Comparison of ENCODE assay signal across 13 cellular contexts in genomic region chr16:23847251-23847650, GRCh38. TPM values are rescaled to one million over a fixed set of nuclear protein-coding genes. Genes with fewer than 3 reads are reported as not detected.
DNase-seq lines count a peak whose midpoint lies in the region; ATAC-seq and TF ChIP-seq lines count a peak whose summit lies in the region.
"Had no signal": no experiment of that assay in that cellular context is flagged by ENCODE, and none has a peak within 500 bp of the region (broad histone marks: within the 10 kb centered on the region; RNA-seq: fewer than 3 reads in every experiment).

No MANE protein-coding gene starts in this region.

- ATAC-seq in natural killer cell: no peak
- ATAC-seq in GM19397 (IDR thresholded peaks at IDR 0.05; ENCODE audit: unreplicated experiment): no peak
- ATAC-seq in HG03196 (IDR thresholded peaks at IDR 0.05; ENCODE audit: unreplicated experiment): no peak

- no peak for DNase-seq in activated T-cell treated with anti-CD3 and anti-CD28 coated beads, Interleukin-2, amount 50 U/mL, for 24 hours
- DNase-seq in activated T-cell treated with anti-CD3 and anti-CD28 coated beads for 4 hours (no peak), natural killer cell (no peak), HEK293T (ENCODE audit: extremely low spot score) (no peak)
- no peak for DNase-seq in activated naive CD8-positive, alpha-beta T cell treated with anti-CD3 and anti-CD28 coated beads for 36 hours
- DNase-seq: Kasumi-1, NCI-H2029, NCI-H2171 treated with DMSO at 0.1 percent for 48 hours, NCI-H774 had no signal

- intact Hi-C loops in natural killer cell (cut with micrococcal nuclease): no loop called here

- no peak for TF ChIP-seq CTCF in Loucy (conservative IDR thresholded peaks at IDR 0.05; ENCODE audit: low read length)
- no peak for TF ChIP-seq CTCF in natural killer cell (IDR thresholded peaks at IDR 0.05)

- no peak overlapping the region for H3K4me3 ChIP-seq in Loucy (ENCODE audit: low read length, poor library complexity, severe bottlenecking)

- peaks cover 5% of the 10 kb centered on the region; the same call in 1 of the 2 replicates for H3K9me3 ChIP-seq in Loucy (ENCODE audit: insufficient read depth, low read depth, low read length)

- peak overlapping the region; percentile 52 for H3K4me2 ChIP-seq in Loucy (ENCODE audit: low read depth, low read length, poor library complexity, severe bottlenecking)

- no peaks in the 10 kb centered on the region for H3K27me3 ChIP-seq in Loucy (ENCODE audit: insufficient read depth, low read length, poor library complexity, severe bottlenecking)

- H3K4me1 ChIP-seq in Loucy (ENCODE audit: insufficient read depth, low read length, poor library complexity, severe bottlenecking): peaks cover 47% of the 10 kb centered on the region

- no peaks in the 10 kb centered on the region for H3K9me2 ChIP-seq in Loucy (replicated peaks; ENCODE audit: low read depth, low read length)

- H3K27ac Mint-ChIP-seq in activated T-cell treated with anti-CD3 and anti-CD28 coated beads, Interleukin-2, amount 50 U/mL, for 24 hours: peak overlapping the region; percentile 57
- H3K27ac Mint-ChIP-seq in activated naive CD8-positive, alpha-beta T cell treated with anti-CD3 and anti-CD28 coated beads for 36 hours: peak overlapping the region; percentile 57
- peak overlapping the region; percentile 81 for H3K27ac Mint-ChIP-seq in natural killer cell

- H3K36me3 Mint-ChIP-seq in activated T-cell treated with anti-CD3 and anti-CD28 coated beads, Interleukin-2, amount 50 U/mL, for 24 hours (ENCODE audit: low read depth): peaks cover 82% of the 10 kb centered on the region
- peaks cover 70% of the 10 kb centered on the region for H3K36me3 Mint-ChIP-seq in activated naive CD8-positive, alpha-beta T cell treated with anti-CD3 and anti-CD28 coated beads for 36 hours
- H3K36me3 Mint-ChIP-seq in natural killer cell: no peaks in the 10 kb centered on the region

- 0 out of 2 replicates have a peak, but pooled peaks cover 4% of the 10 kb centered on the region for H3F3A ChIP-seq in Loucy (ENCODE audit: low read depth)

- POLR2A ChIA-PET in HEK293T (lab: Yijun Ruan, JAX): interaction anchor here (1.0 kb wide), 1 partner anchor 24 kb away, joined by 3 read pairs; no protein-coding TSS in a partner anchor

- CTCF ChIA-PET in HEK293T (lab: Yijun Ruan, JAX): no interaction called here

- no peaks in the 10 kb centered on the region for H3K27me3 Mint-ChIP-seq in activated T-cell treated with anti-CD3 and anti-CD28 coated beads, Interleukin-2, amount 50 U/mL, for 24 hours
- H3K27me3 Mint-ChIP-seq in activated naive CD8-positive, alpha-beta T cell treated with anti-CD3 and anti-CD28 coated beads for 36 hours: no peaks in the 10 kb centered on the region
- no peaks in the 10 kb centered on the region for H3K27me3 Mint-ChIP-seq in natural killer cell (ENCODE audit: low read depth in 2 of 2)

- no peak overlapping the region for H3K4me3 Mint-ChIP-seq in activated T-cell treated with anti-CD3 and anti-CD28 coated beads, Interleukin-2, amount 50 U/mL, for 24 hours
- H3K4me3 Mint-ChIP-seq in activated naive CD8-positive, alpha-beta T cell treated with anti-CD3 and anti-CD28 coated beads for 36 hours: no peak overlapping the region
- peak overlapping the region; percentile 92 for H3K4me3 Mint-ChIP-seq in natural killer cell

- peaks cover 70% of the 10 kb centered on the region for H3K79me2 ChIP-seq in Loucy (ENCODE audit: insufficient read depth, low read length)

- H3K4me1 Mint-ChIP-seq in activated T-cell treated with anti-CD3 and anti-CD28 coated beads, Interleukin-2, amount 50 U/mL, for 24 hours (ENCODE audit: low read depth): peaks cover 89% of the 10 kb centered on the region
- peaks cover 82% of the 10 kb centered on the region for H3K4me1 Mint-ChIP-seq in activated naive CD8-positive, alpha-beta T cell treated with anti-CD3 and anti-CD28 coated beads for 36 hours
- peaks cover 70 to 83% of the 10 kb centered on the region in 2 donors for H3K4me1 Mint-ChIP-seq in natural killer cell

- no peak overlapping the region for H2AFZ ChIP-seq in Loucy (ENCODE audit: low read length)

- peaks cover 10% of the 10 kb centered on the region for H4K20me1 ChIP-seq in Loucy (ENCODE audit: insufficient read depth, low read length, poor library complexity, severe bottlenecking)

- no peaks in the 10 kb centered on the region for H3K36me3 ChIP-seq in Loucy (ENCODE audit: insufficient read depth, low read length)

- H3K9ac ChIP-seq in Loucy (ENCODE audit: low read depth, low read length, poor library complexity, severe bottlenecking): no peak overlapping the region

- peaks cover 7% of the 10 kb centered on the region for H3K9me3 Mint-ChIP-seq in activated T-cell treated with anti-CD3 and anti-CD28 coated beads, Interleukin-2, amount 50 U/mL, for 24 hours
- H3K9me3 Mint-ChIP-seq in activated naive CD8-positive, alpha-beta T cell treated with anti-CD3 and anti-CD28 coated beads for 36 hours: peaks cover 18% of the 10 kb centered on the region
- H3K9me3 Mint-ChIP-seq in natural killer cell: no peaks in the 10 kb centered on the region

TF ChIP-seq in HEK293T, 16 proteins besides CTCF, POLR2A, EP300 and RAD21:
- TF ChIP-seq HDGF (IDR thresholded peaks at IDR 0.05; ENCODE audit: borderline replicate concordance) (no peak), SP1 (IDR thresholded peaks at IDR 0.05) (no peak), NFRKB (IDR thresholded peaks at IDR 0.05) (no peak), CTBP1 (IDR thresholded peaks at IDR 0.05; ENCODE audit: borderline replicate concordance) (no peak), ZNF384 (IDR thresholded peaks at IDR 0.05) (no peak), FOXM1 (IDR thresholded peaks at IDR 0.05; ENCODE audit: borderline replicate concordance) (no peak), PKNOX1 (IDR thresholded peaks at IDR 0.05) (no peak), BHLHE40 (IDR thresholded peaks at IDR 0.05; ENCODE audit: borderline replicate concordance) (no peak), FOXK2 (IDR thresholded peaks at IDR 0.05) (no peak), TARDBP (IDR thresholded peaks at IDR 0.05) (no peak), ARNT (IDR thresholded peaks at IDR 0.05) (no peak), ELF4 (IDR thresholded peaks at IDR 0.05) (no peak)
TF ChIP-seq in HEK293T: peak in this region for 0.

RNA-seq across cellular contexts. Expression of gene PRKCB, which starts 11.5 kb away (rescaled TPM):
- total RNA-seq in activated naive CD8-positive, alpha-beta T cell treated with anti-CD3 and anti-CD28 coated beads for 36 hours: 10 to 100 TPM; 75.8 to 82.6 TPM
- total RNA-seq in natural killer cell: 100 to 1,000 TPM; 182 to 222 (median 183) TPM
- total RNA-seq: A172 had no signal
